In genomic region chr12:88391556-88391955, GRCh38 we compare ENCODE assay signal across 11 cellular contexts.
DNase-seq lines count a peak whose midpoint lies in the region; ATAC-seq lines count a peak whose summit lies in the region.
"Had no signal": no experiment of that assay in that cellular context is flagged by ENCODE, and none has a peak within 500 bp of the region (broad histone marks: within the 10 kb centered on the region; RNA-seq: fewer than 3 reads in every experiment).

No MANE protein-coding gene starts in this region.

- H3K4me1 ChIP-seq in ACC112 (ENCODE audit: control insufficient read depth, insufficient read depth, low read length, unreplicated experiment), result peaks cover 40% of the 10 kb centered on the region

- H3K27me3 ChIP-seq in ACC112 (ENCODE audit: insufficient read depth, low read length), result no peaks in the 10 kb centered on the region

- H2AFZ ChIP-seq in ACC112 (ENCODE audit: low read length, unreplicated experiment), result no peak overlapping the region

- H3K36me3 ChIP-seq in ACC112 (ENCODE audit: insufficient read depth, low read length), result peaks cover 7% of the 10 kb centered on the region; the same call in 1 of the 2 replicates

- DNase-seq in HS-5 (ENCODE audit: low read depth), result peak; percentile 69
- peak; percentile 78 for DNase-seq in dedifferentiated amniotic fluid mesenchymal stem cell (ENCODE audit: extremely low spot score)
- no peak for DNase-seq in NCI-H2227 (lab: John Stamatoyannopoulos, UW; ENCODE audit: unreplicated experiment)
- no peak for DNase-seq in ecto neural progenitor cell (ENCODE audit: low spot score)
- no peak for DNase-seq in activated CD4-positive, alpha-beta T cell treated with anti-CD3 and anti-CD28 coated beads for 48 hours
- DNase-seq in NCI-H1694 (lab: John Stamatoyannopoulos, UW), result no peak
- DNase-seq: COR-L47, naive B cell had no signal

- peaks cover 56% of the 10 kb centered on the region for H3K79me2 ChIP-seq in ACC112 (ENCODE audit: control insufficient read depth, insufficient read depth, low read length, unreplicated experiment)

- H3K27ac ChIP-seq in ACC112 (ENCODE audit: low read depth, low read length), result peak overlapping the region; percentile 88
- H3K27ac ChIP-seq: HL-60 had no signal

- ATAC-seq in GM19452 (IDR thresholded peaks at IDR 0.05; ENCODE audit: unreplicated experiment), result peak; percentile 48

- H3K4me3 ChIP-seq in ACC112 (ENCODE audit: low read depth, low read length), result peak overlapping the region; percentile 8; the same call in 1 of the 2 replicates

Comparison
In these comparisons a context has a peak if more than half of its experiments do, and no peak if none do; other contexts are left out.
1. DNase-seq: peak in HS-5 (single experiment) and dedifferentiated amniotic fluid mesenchymal stem cell (single experiment); none in NCI-H2227 (single experiment), ecto neural progenitor cell (single experiment), activated CD4-positive, alpha-beta T cell treated with anti-CD3 and anti-CD28 coated beads for 48 hours (single experiment) and NCI-H1694 (single experiment).